Comparison of ENCODE assay signal across 2 cellular contexts in the genomic region with DNA sequence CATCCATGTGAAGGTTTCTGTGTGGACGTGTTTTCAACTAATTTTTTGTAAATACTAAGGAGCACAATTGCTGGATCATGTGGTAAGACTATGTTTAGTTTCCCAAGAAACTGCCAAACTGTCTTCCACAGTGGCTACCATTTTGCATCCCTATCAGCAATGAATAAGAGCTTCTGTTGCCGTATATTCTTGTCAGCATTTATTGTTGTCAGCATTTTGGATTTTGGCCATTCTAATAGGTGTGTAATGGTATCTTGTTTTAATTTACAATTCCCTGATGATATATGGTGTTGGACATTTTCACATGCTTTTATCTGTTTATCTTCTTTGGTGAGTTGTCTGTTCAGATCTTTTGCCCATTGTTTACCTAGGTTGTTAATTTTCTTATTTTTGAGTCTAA.
TF ChIP-seq lines count a peak whose summit lies in the region.

No MANE protein-coding gene starts in this region.

TF ChIP-seq in HepG2, 621 proteins besides CTCF, POLR2A, EP300 and RAD21:
- TF ChIP-seq MAFK (conservative IDR thresholded peaks at IDR 0.05 in 1 of 2, IDR thresholded peaks at IDR 0.05 in 1 of 2; ENCODE audit: low read length in 2 of 2): peak; percentile 58 to 68; a peak in 3 of 4 replicates
- TF ChIP-seq HNRNPUL1 (IDR thresholded peaks at IDR 0.05; ENCODE audit: low read depth, low read length): no peak
- TF ChIP-seq ZNF7 (CRISPR knock-in tag; IDR thresholded peaks at IDR 0.05): 0 out of 2 replicates have a peak, but pooled peaks have one; percentile 23
- TF ChIP-seq MAFF (IDR thresholded peaks at IDR 0.05; ENCODE audit: low read depth, low read length): peak; percentile 55

TF ChIP-seq in K562, 482 proteins besides CTCF, POLR2A, EP300 and RAD21:
- TF ChIP-seq C11orf30 (IDR thresholded peaks at IDR 0.05; ENCODE audit: low read depth) (peak; percentile 36; the same call in 1 of the 2 replicates), SMARCA5 (IDR thresholded peaks at IDR 0.05) (no peak), ZNF316 (IDR thresholded peaks at IDR 0.05) (peak; percentile 63)
